In genomic region chr20:9114709-9115108, GRCh38 we compare ENCODE assay signal across 14 cellular contexts. TPM values are rescaled to one million over a fixed set of nuclear protein-coding genes. Genes with fewer than 3 reads are reported as not detected.
DNase-seq lines count a peak whose midpoint lies in the region; ATAC-seq and TF ChIP-seq lines count a peak whose summit lies in the region.
"Had no signal": no experiment of that assay in that cellular context is flagged by ENCODE, and none has a peak within 500 bp of the region (broad histone marks: within the 10 kb centered on the region; RNA-seq: fewer than 3 reads in every experiment).

No MANE protein-coding gene starts in this region.

- no peak overlapping the region for H3K9ac ChIP-seq in H9 (ENCODE audit: extremely low read depth, insufficient read length, low read length)

- H3K4me3 Mint-ChIP-seq in H9: no peak overlapping the region

- no peaks in the 10 kb centered on the region for H3K4me1 ChIP-seq in H9 (ENCODE audit: insufficient read depth, low read length)

- H4K20me1 ChIP-seq in H9 (ENCODE audit: control insufficient read depth, insufficient read depth, insufficient read length): no peaks in the 10 kb centered on the region

- no peak overlapping the region for H2BK120ac ChIP-seq in H9 (ENCODE audit: low read depth, low read length, poor library complexity, severe bottlenecking)

- H3K27ac Mint-ChIP-seq in H9: peak overlapping the region in 2 of 3 experiments; percentile 60 to 89; a peak in 2 of 7 replicates

- no peak overlapping the region for H4K8ac ChIP-seq in H9 (replicated peaks; ENCODE audit: insufficient read length, low read depth, low read length)

- H3K27me3 ChIP-seq in H9 (ENCODE audit: insufficient read depth, low read length): no peaks in the 10 kb centered on the region

- no peak overlapping the region for H3K18ac ChIP-seq in H9 (ENCODE audit: insufficient read length, low read depth, low read length)

- H4K91ac ChIP-seq in H9 (ENCODE audit: insufficient read length, low read depth, low read length): no peak overlapping the region

- H3K14ac ChIP-seq in H9 (ENCODE audit: insufficient read depth, low read length): no peak overlapping the region

- H3K4me2 ChIP-seq in H9 (ENCODE audit: insufficient read depth, insufficient read length, low read length): no peak overlapping the region

- TF ChIP-seq CTCF in H9 (conservative IDR thresholded peaks at IDR 0.05): no peak

- no peaks in the 10 kb centered on the region for H3K27me3 Mint-ChIP-seq in H9 (ENCODE audit: low read depth)

- DNase-seq in DMS53 (lab: John Stamatoyannopoulos, UW) (peak; percentile 47), H9 (no peak), NCI-H82 treated with DMSO at 0.1 percent for 48 hours (lab: John Stamatoyannopoulos, UW; ENCODE audit: unreplicated experiment) (peak; percentile 29), kidney tubule cell (ENCODE audit: low spot score) (peak; percentile 59)
- no peak for DNase-seq in activated CD4-positive, alpha-beta T cell treated with anti-CD3 and anti-CD28 coated beads, Interleukin-2, amount 50 U/mL, for 4 hours
- DNase-seq in stimulated activated CD4-positive, alpha-beta T cell treated with anti-CD3 and anti-CD28 coated beads, Interleukin-4, amount 100 ng/mL, for 1 hour: no peak
- DNase-seq: C1 segment of cervical spinal cord, NCI-H1105, NCI-H187, NCI-H226, NCI-H526, SW 1271 had no signal

- H3K4ac ChIP-seq in H9 (ENCODE audit: low read depth, low read length): no peak overlapping the region

- WGBS in H9 (ENCODE audit: extremely low coverage, insufficient read length, low lambda C conversion rate): no CpG with 5 or more reads among the region's 4 CpGs

- H3K27ac ChIP-seq in H9 (ENCODE audit: insufficient read length, low read depth, low read length): no peak overlapping the region

- H3K79me2 ChIP-seq in H9 (ENCODE audit: insufficient read depth, low read length): no peaks in the 10 kb centered on the region

- H3K4me1 Mint-ChIP-seq in H9: no peaks in the 10 kb centered on the region; a peak in 2 of 4 replicates

- H2AK5ac ChIP-seq in H9 (ENCODE audit: insufficient read length, low read length): no peak overlapping the region

- no peak overlapping the region for H2BK15ac ChIP-seq in H9 (ENCODE audit: low read depth, low read length)

- no peaks in the 10 kb centered on the region for H3K9me3 ChIP-seq in H9 (ENCODE audit: control insufficient read depth, low read depth, low read length)

- H3K23me2 ChIP-seq in H9 (ENCODE audit: insufficient read length, low read depth, low read length, poor library complexity, severe bottlenecking): no peaks in the 10 kb centered on the region

- no peak overlapping the region for H2BK12ac ChIP-seq in H9 (ENCODE audit: insufficient read length, low read depth, low read length)

- H3K79me1 ChIP-seq in H9 (ENCODE audit: insufficient read depth, low read depth, low read length, poor library complexity, severe bottlenecking): no peaks in the 10 kb centered on the region

- no peak overlapping the region for H3K23ac ChIP-seq in H9 (ENCODE audit: insufficient read length, low read depth, low read length)

- no peak overlapping the region for H3K56ac ChIP-seq in H9 (ENCODE audit: insufficient read length, low read depth, low read length)

- no peak overlapping the region for H2BK5ac ChIP-seq in H9 (ENCODE audit: insufficient read length, low read length)

- no peak overlapping the region for H4K5ac ChIP-seq in H9 (ENCODE audit: insufficient read length, low read depth, low read length)

- no peaks in the 10 kb centered on the region for H3K36me3 Mint-ChIP-seq in H9 (ENCODE audit: insufficient read depth in 1 of 3, low read depth in 3 of 3)

- no peak overlapping the region for H2BK20ac ChIP-seq in H9 (ENCODE audit: low read depth, low read length, poor library complexity, severe bottlenecking)

- no peak for ATAC-seq in HG03196 (IDR thresholded peaks at IDR 0.05; ENCODE audit: unreplicated experiment)
- ATAC-seq: Panc1 had no signal

- H3K9me3 Mint-ChIP-seq in H9: no peaks in the 10 kb centered on the region

- H2AFZ ChIP-seq in H9 (ENCODE audit: low read length): no peak overlapping the region

- H3T11ph ChIP-seq in H9 (ENCODE audit: low read length): no peak overlapping the region

RNA-seq across cellular contexts. Expression of gene PLCB4, which starts 45.8 kb away (rescaled TPM):
- 8.4 and 10.1 TPM in 2 replicates for total RNA-seq in H9 (2021)

Comparison
In these comparisons a context has a peak if more than half of its experiments do, and no peak if none do; other contexts are left out.
1. DNase-seq: peak in DMS53 (single experiment), NCI-H82 treated with DMSO at 0.1 percent for 48 hours (single experiment) and kidney tubule cell (single experiment); none in H9 (single experiment), activated CD4-positive, alpha-beta T cell treated with anti-CD3 and anti-CD28 coated beads, Interleukin-2, amount 50 U/mL, for 4 hours (0 of 2) and stimulated activated CD4-positive, alpha-beta T cell treated with anti-CD3 and anti-CD28 coated beads, Interleukin-4, amount 100 ng/mL, for 1 hour (single experiment).